Comparison of ENCODE assay signal across 8 cellular contexts in the genomic region with DNA sequence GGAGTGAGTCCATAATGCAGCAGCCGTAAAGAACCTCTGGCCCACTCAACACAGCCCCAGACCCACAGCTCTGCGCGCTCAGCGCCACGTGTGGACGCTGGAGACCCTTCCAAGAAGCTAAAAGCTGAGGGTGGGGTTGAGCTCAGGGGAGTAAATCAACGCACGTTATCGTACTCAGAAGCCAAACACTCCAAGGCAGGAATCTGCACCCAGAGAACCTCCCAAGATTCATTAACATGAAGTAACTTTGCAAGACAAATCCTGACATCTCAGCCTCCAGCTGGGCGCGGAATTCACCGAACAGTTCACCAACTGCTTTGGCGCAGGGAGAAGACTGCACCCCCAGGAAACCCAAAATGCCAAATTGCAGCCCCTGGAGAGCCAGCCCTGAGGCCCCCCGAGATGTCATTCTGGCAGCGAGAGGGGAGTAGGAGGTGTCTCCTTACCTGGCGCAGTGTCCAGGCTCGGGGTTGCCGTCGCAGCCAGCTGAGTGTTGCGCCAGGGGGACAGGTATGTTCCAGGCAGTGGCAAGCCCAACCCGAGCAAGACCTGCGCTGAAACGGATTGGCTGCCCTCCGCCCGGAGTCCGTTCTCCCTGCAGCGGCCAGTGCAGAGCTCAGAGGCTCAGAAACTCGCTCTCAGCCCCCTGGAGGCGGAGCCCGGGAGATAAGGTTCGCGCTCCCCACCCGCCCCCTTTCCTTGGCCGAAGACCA. TPM values are rescaled to one million over a fixed set of nuclear protein-coding genes. Genes with fewer than 3 reads are reported as not detected.
A peak's percentile ranks its signal among the peaks of the same experiment; 100 is the strongest.
DNase-seq lines count a peak whose midpoint lies in the region; ATAC-seq and TF ChIP-seq lines count a peak whose summit lies in the region.

A gene (minus strand): TSS at position 640 of the 713 bp plus-strand sequence. CDS start 64,962 bp downstream, outside the sequence.

- peak within 1 kb of the TSS; percentile 67 for H2AFZ ChIP-seq in fibroblast of lung (ENCODE audit: low read length)

- no peaks in the 10 kb centered on the region for H3K36me3 ChIP-seq in fibroblast of lung (ENCODE audit: control insufficient read depth, insufficient read depth, low read length)
- H3K36me3 ChIP-seq in muscle layer of duodenum (ENCODE audit: control insufficient read depth in 1 of 2, insufficient read depth in 2 of 2, low read length in 2 of 2) = no peaks in the 10 kb centered on the region

- H3K4me3 Mint-ChIP-seq in effector memory CD8-positive, alpha-beta T cell = no peak within 1 kb of the TSS

- H3K79me2 ChIP-seq in fibroblast of lung (ENCODE audit: control insufficient read depth, insufficient read depth, low read length) = no peaks in the 10 kb centered on the region

- peaks cover 0 to 7% of the 10 kb centered on the region in 2 donors for H3K9me3 Mint-ChIP-seq in effector memory CD8-positive, alpha-beta T cell

- H3K4me3 ChIP-seq in AG04449 (ENCODE audit: low read depth, low read length) = peak within 1 kb of the TSS; percentile 55
- peak within 1 kb of the TSS; percentile 35 to 75 (median 53) for H3K4me3 ChIP-seq in fibroblast of lung (replicated peaks in 1 of 4; ENCODE audit: control extremely low read depth in 1 of 4, insufficient read depth in 1 of 4, low read depth in 3 of 4, low read length in 4 of 4)
- H3K4me3 ChIP-seq in muscle layer of duodenum (ENCODE audit: low read depth in 1 of 2, low read length in 2 of 2) = peak within 1 kb of the TSS; percentile 56 to 75

- no peak for ATAC-seq in effector memory CD8-positive, alpha-beta T cell (replicated peaks)
- ATAC-seq in HG03159 (IDR thresholded peaks at IDR 0.05; ENCODE audit: unreplicated experiment) = no peak

- no peaks in the 10 kb centered on the region for H3K9me3 ChIP-seq in fibroblast of lung (ENCODE audit: control insufficient read depth, insufficient read depth, low read depth, low read length)
- H3K9me3 ChIP-seq in muscle layer of duodenum (ENCODE audit: control insufficient read depth in 1 of 2, low read length in 2 of 2) = no peaks in the 10 kb centered on the region

- CTCF ChIA-PET in AG04449 (lab: Yijun Ruan, JAX) = interaction anchor here (0.8 to 1.4 kb wide), 5 partner anchors 9 to 16 kb away, joined by 3 to 4 read pairs (median 3); no protein-coding TSS in a partner anchor

- H3K27ac ChIP-seq in fibroblast of lung (ENCODE audit: insufficient read depth, low read length) (no peak within 1 kb of the TSS), muscle layer of duodenum (ENCODE audit: low read length) (no peak within 1 kb of the TSS)

- peaks cover 3% of the 10 kb centered on the region for H3K4me1 ChIP-seq in fibroblast of lung (ENCODE audit: control insufficient read depth, extremely low read depth, insufficient read depth, low read length)
- H3K4me1 ChIP-seq in muscle layer of duodenum (ENCODE audit: control insufficient read depth in 1 of 2, insufficient read depth in 2 of 2, low read length in 2 of 2) = peaks cover 0 to 20% of the 10 kb centered on the region in 2 donors

- H3K4me2 ChIP-seq in fibroblast of lung (ENCODE audit: extremely low read depth, insufficient read depth, low read length) = peak within 1 kb of the TSS; percentile 86

- POLR2A ChIA-PET in AG04449 (lab: Yijun Ruan, JAX) = no interaction called here

- H3K27me3 ChIP-seq in fibroblast of lung (ENCODE audit: control insufficient read depth, insufficient read depth, low read length) (peaks cover 4% of the 10 kb centered on the region), muscle layer of duodenum (ENCODE audit: low read depth, low read length) (no peaks in the 10 kb centered on the region)

- peak within 1 kb of the TSS; percentile 30 for H3K9ac ChIP-seq in fibroblast of lung (ENCODE audit: insufficient read depth, low read length)

- no peak for DNase-seq in AG04449 (ENCODE audit: low read depth, low spot score)
- peak; percentile 93 for DNase-seq in NCI-H510A treated with DMSO at 0.1 percent for 48 hours (lab: John Stamatoyannopoulos, UW)
- peak; percentile 33 to 45 for DNase-seq in fibroblast of lung (ENCODE audit: low read depth in 2 of 2)
- DNase-seq in effector memory CD8-positive, alpha-beta T cell = no peak
- DNase-seq in T1000 (lab: John Stamatoyannopoulos, UW) = no peak
- no peak for DNase-seq in midbrain (lab: John Stamatoyannopoulos, UW)

- H3K27me3 Mint-ChIP-seq in effector memory CD8-positive, alpha-beta T cell = no peaks in the 10 kb centered on the region

- no peaks in the 10 kb centered on the region for H4K20me1 ChIP-seq in fibroblast of lung (ENCODE audit: control insufficient read depth, extremely low read depth, insufficient read depth, low read length)

- TF ChIP-seq CTCF in AG04449 (IDR thresholded peaks at IDR 0.05; ENCODE audit: insufficient read depth, low read length, missing control alignments) (peak; percentile 48), fibroblast of lung (conservative IDR thresholded peaks at IDR 0.05 in 1 of 2, IDR thresholded peaks at IDR 0.05 in 1 of 2; ENCODE audit: low read depth in 1 of 2, low read length in 2 of 2) (peak; percentile 26 to 54)

- H3K36me3 Mint-ChIP-seq in effector memory CD8-positive, alpha-beta T cell (ENCODE audit: insufficient read depth) = no peaks in the 10 kb centered on the region

- H3K4me1 Mint-ChIP-seq in effector memory CD8-positive, alpha-beta T cell (ENCODE audit: low read depth in 2 of 2) = no peaks in the 10 kb centered on the region

- H3K27ac Mint-ChIP-seq in effector memory CD8-positive, alpha-beta T cell = no peak within 1 kb of the TSS

RNA-seq across cellular contexts. Expression of the gene that starts here (rescaled TPM):
- 2.3 and 6.9 TPM in 2 replicates for total RNA-seq in fibroblast of lung
- 0.52 and 28.2 TPM in 2 replicates for polyA plus RNA-seq in fibroblast of lung
- 0.46 and 22.3 TPM in 2 replicates for polyA plus RNA-seq in fibroblast of lung (2012)
- 3.8 TPM in 1 of 2 replicates, not detected in the other for polyA minus RNA-seq in fibroblast of lung (ENCODE audit: low replicate concordance)

Comparison
In these comparisons a context has a peak if more than half of its experiments do, and no peak if none do; other contexts are left out.
1. DNase-seq: peak in NCI-H510A treated with DMSO at 0.1 percent for 48 hours (single experiment) and fibroblast of lung (2 of 2); none in AG04449 (single experiment), effector memory CD8-positive, alpha-beta T cell (0 of 3), T1000 (single experiment) and midbrain (single experiment).
2. Peak in every context shown above with its lines, with median percentiles within 50 percentile points of each other: H3K4me3 ChIP-seq.